In genomic region chr10:71268247-71268691, GRCh38 we compare ENCODE assay signal across 9 cellular contexts. TPM values are rescaled to one million over a fixed set of nuclear protein-coding genes. Genes with fewer than 3 reads are reported as not detected.
DNase-seq lines count a peak whose midpoint lies in the region; ATAC-seq and TF ChIP-seq lines count a peak whose summit lies in the region.
"Had no signal": no experiment of that assay in that cellular context is flagged by ENCODE, and none has a peak within 500 bp of the region (broad histone marks: within the 10 kb centered on the region; RNA-seq: fewer than 3 reads in every experiment).

No MANE protein-coding gene starts in this region.

- DNase-seq in GM06990 (ENCODE audit: extremely low read depth, insufficient read length), result no peak
- DNase-seq in SJCRH30, result peak; percentile 17 to 22
- DNase-seq in foreskin fibroblast, result peak; percentile 69 to 86
- no peak for DNase-seq in progenitor cell of endocrine pancreas (ENCODE audit: low spot score, unreplicated experiment)
- DNase-seq in stimulated activated naive B cell treated with anti-CD40 and anti-IgM and Interleukin-4, amounts not matched to agents 10 μg/mL and 1 μg/mL and 100 μg/mL, for 72 hours, result no peak
- DNase-seq in activated naive CD8-positive, alpha-beta T cell treated with anti-CD3 and anti-CD28 coated beads for 36 hours, result no peak
- DNase-seq in activated CD4-positive, alpha-beta T cell treated with anti-CD3 and anti-CD28 coated beads, Interleukin-2, amount 50 U/mL, for 48 hours, result no peak
- DNase-seq in effector CD4-positive, alpha-beta T cell, result no peak
- DNase-seq: central memory CD4-positive, alpha-beta T cell had no signal

- peaks cover 12% of the 10 kb centered on the region for H3K27me3 Mint-ChIP-seq in progenitor cell of endocrine pancreas
- peaks cover 10 to 17% of the 10 kb centered on the region in 2 donors for H3K27me3 Mint-ChIP-seq in stimulated activated naive B cell treated with anti-CD40 and anti-IgM and Interleukin-4, amounts not matched to agents 10 μg/mL and 1 μg/mL and 100 μg/mL, for 72 hours
- H3K27me3 Mint-ChIP-seq in activated naive CD8-positive, alpha-beta T cell treated with anti-CD3 and anti-CD28 coated beads for 36 hours, result no peaks in the 10 kb centered on the region

- ATAC-seq in stimulated activated naive B cell treated with anti-CD40 and anti-IgM and Interleukin-4, amounts not matched to agents 10 μg/mL and 1 μg/mL and 100 μg/mL, for 72 hours (replicated peaks), result no peak

- peak overlapping the region; percentile 38 for H3K27ac Mint-ChIP-seq in progenitor cell of endocrine pancreas
- H3K27ac Mint-ChIP-seq in stimulated activated naive B cell treated with anti-CD40 and anti-IgM and Interleukin-4, amounts not matched to agents 10 μg/mL and 1 μg/mL and 100 μg/mL, for 72 hours, result no peak overlapping the region
- H3K27ac Mint-ChIP-seq in activated naive CD8-positive, alpha-beta T cell treated with anti-CD3 and anti-CD28 coated beads for 36 hours, result no peak overlapping the region

- H3K27me3 ChIP-seq in GM06990 (replicated peaks; ENCODE audit: control insufficient read depth, insufficient read depth, low read length), result no peaks in the 10 kb centered on the region; the same call in 1 of the 2 replicates
- no peaks in the 10 kb centered on the region for H3K27me3 ChIP-seq in SJCRH30

- H3K4me1 Mint-ChIP-seq in progenitor cell of endocrine pancreas (ENCODE audit: low read depth), result peaks cover 5% of the 10 kb centered on the region
- peaks cover 0 to 3% of the 10 kb centered on the region in 2 donors for H3K4me1 Mint-ChIP-seq in stimulated activated naive B cell treated with anti-CD40 and anti-IgM and Interleukin-4, amounts not matched to agents 10 μg/mL and 1 μg/mL and 100 μg/mL, for 72 hours
- no peaks in the 10 kb centered on the region for H3K4me1 Mint-ChIP-seq in activated naive CD8-positive, alpha-beta T cell treated with anti-CD3 and anti-CD28 coated beads for 36 hours

- H3K36me3 Mint-ChIP-seq in progenitor cell of endocrine pancreas (ENCODE audit: insufficient read depth), result no peaks in the 10 kb centered on the region
- no peaks in the 10 kb centered on the region for H3K36me3 Mint-ChIP-seq in stimulated activated naive B cell treated with anti-CD40 and anti-IgM and Interleukin-4, amounts not matched to agents 10 μg/mL and 1 μg/mL and 100 μg/mL, for 72 hours
- H3K36me3 Mint-ChIP-seq in activated naive CD8-positive, alpha-beta T cell treated with anti-CD3 and anti-CD28 coated beads for 36 hours, result no peaks in the 10 kb centered on the region

- no peaks in the 10 kb centered on the region for H3K36me3 ChIP-seq in GM06990 (ENCODE audit: control insufficient read depth, insufficient read depth, low read length)
- no peaks in the 10 kb centered on the region for H3K36me3 ChIP-seq in SJCRH30

- no peak overlapping the region for H3K4me3 ChIP-seq in GM06990 (replicated peaks; ENCODE audit: low read depth, low read length)
- H3K4me3 ChIP-seq in SJCRH30, result no peak overlapping the region
- no peak overlapping the region for H3K4me3 ChIP-seq in foreskin fibroblast (ENCODE audit: low read depth in 1 of 2, low read length in 2 of 2)

- H3K27ac ChIP-seq in SJCRH30, result no peak overlapping the region

- no peaks in the 10 kb centered on the region for H3K9me3 Mint-ChIP-seq in progenitor cell of endocrine pancreas (ENCODE audit: low read depth)
- no peaks in the 10 kb centered on the region for H3K9me3 Mint-ChIP-seq in stimulated activated naive B cell treated with anti-CD40 and anti-IgM and Interleukin-4, amounts not matched to agents 10 μg/mL and 1 μg/mL and 100 μg/mL, for 72 hours
- no peaks in the 10 kb centered on the region for H3K9me3 Mint-ChIP-seq in activated naive CD8-positive, alpha-beta T cell treated with anti-CD3 and anti-CD28 coated beads for 36 hours

- H3K9me3 ChIP-seq in SJCRH30 (replicated peaks), result no peaks in the 10 kb centered on the region

- TF ChIP-seq CTCF in GM06990 (IDR thresholded peaks at IDR 0.05; ENCODE audit: insufficient read depth, low read length, poor library complexity, severe bottlenecking) (peak; percentile 17), foreskin fibroblast (IDR thresholded peaks at IDR 0.05; ENCODE audit: low read depth, low read length) (peak; percentile 96), progenitor cell of endocrine pancreas (IDR thresholded peaks at IDR 0.05; ENCODE audit: unreplicated experiment) (peak; percentile 56)

- 0 out of 2 replicates have a peak, but pooled peaks cover 3% of the 10 kb centered on the region for H3K4me1 ChIP-seq in SJCRH30

- H3K4me3 Mint-ChIP-seq in progenitor cell of endocrine pancreas (ENCODE audit: low read depth), result no peak overlapping the region
- H3K4me3 Mint-ChIP-seq in stimulated activated naive B cell treated with anti-CD40 and anti-IgM and Interleukin-4, amounts not matched to agents 10 μg/mL and 1 μg/mL and 100 μg/mL, for 72 hours, result no peak overlapping the region
- H3K4me3 Mint-ChIP-seq in activated naive CD8-positive, alpha-beta T cell treated with anti-CD3 and anti-CD28 coated beads for 36 hours, result no peak overlapping the region

RNA-seq across cellular contexts. Expression of gene SLC29A3, which starts 50.8 kb away (rescaled TPM):
- 1.6 and 1.8 TPM in 2 replicates for total RNA-seq in SJCRH30 (2014; rRNA removed; shearing (Covaris generic))
- total RNA-seq in progenitor cell of endocrine pancreas, result 13.3 and 13.7 TPM in 2 replicates
- 1 to 10 TPM; 4.3 TPM for total RNA-seq in activated naive CD8-positive, alpha-beta T cell treated with anti-CD3 and anti-CD28 coated beads for 36 hours

RNA-seq across cellular contexts. Expression of gene UNC5B, which starts 55.9 kb away (rescaled TPM):
- total RNA-seq in SJCRH30 (2014; rRNA removed; shearing (Covaris generic)), result 3.4 and 3.6 TPM in 2 replicates
- total RNA-seq in progenitor cell of endocrine pancreas, result 3.7 and 6.0 TPM in 2 replicates
- total RNA-seq in activated naive CD8-positive, alpha-beta T cell treated with anti-CD3 and anti-CD28 coated beads for 36 hours, result under 1 TPM in 1 of 2 experiments, not detected in 1; 0.04 TPM

Comparison
In these comparisons a context has a peak if more than half of its experiments do, and no peak if none do; other contexts are left out.
1. DNase-seq: peak in SJCRH30 (2 of 2) and foreskin fibroblast (2 of 2); none in GM06990 (single experiment), progenitor cell of endocrine pancreas (single experiment), stimulated activated naive B cell treated with anti-CD40 and anti-IgM and Interleukin-4, amounts not matched to agents 10 μg/mL and 1 μg/mL and 100 μg/mL, for 72 hours (single experiment), activated naive CD8-positive, alpha-beta T cell treated with anti-CD3 and anti-CD28 coated beads for 36 hours (single experiment), activated CD4-positive, alpha-beta T cell treated with anti-CD3 and anti-CD28 coated beads, Interleukin-2, amount 50 U/mL, for 48 hours (0 of 2) and effector CD4-positive, alpha-beta T cell (single experiment).
2. CTCF ChIP-seq: peak in every context shown above with its lines; median percentile 96 in foreskin fibroblast; 56 in progenitor cell of endocrine pancreas; 17 in GM06990.